12 cellular contexts compared by ENCODE assay signal in the genomic region with DNA sequence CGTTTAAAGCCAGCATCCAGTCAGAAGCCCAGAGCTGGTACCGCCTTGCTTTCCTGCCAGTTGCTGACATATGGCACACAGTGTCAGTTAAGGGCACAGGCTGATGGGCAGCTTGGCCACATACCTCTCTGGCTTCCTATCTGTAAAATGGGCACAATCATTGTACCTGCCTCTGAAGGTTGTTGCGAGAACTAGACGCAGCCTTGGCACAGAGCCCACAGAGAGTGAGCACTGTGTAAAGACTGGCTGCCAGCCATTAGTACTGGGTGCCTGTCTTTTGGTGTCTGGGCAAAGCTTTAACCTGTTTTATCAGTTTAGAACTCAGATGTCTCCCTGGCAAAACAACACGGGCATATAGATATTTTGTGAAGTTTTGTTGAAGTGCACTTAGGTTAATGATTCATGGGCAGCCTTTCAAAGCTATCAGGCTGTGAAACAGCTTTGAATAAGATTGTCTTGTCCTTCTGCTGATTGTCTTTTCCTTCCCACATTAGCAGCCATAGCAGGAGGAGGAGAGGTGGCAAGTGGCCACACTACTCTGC.
DNase-seq lines count a peak whose midpoint lies in the region; ATAC-seq and TF ChIP-seq lines count a peak whose summit lies in the region.
"Had no signal": no experiment of that assay in that cellular context is flagged by ENCODE, and none has a peak within 500 bp of the region (broad histone marks: within the 10 kb centered on the region; RNA-seq: fewer than 3 reads in every experiment).

No MANE protein-coding gene starts in this region.

- WGBS in prostate gland, result 47% methylated on average over 5 of the region's 5 CpGs
- 62 to 73% methylated on average over 5 of the region's 5 CpGs for WGBS in aorta, 2 donors

- no peak for TF ChIP-seq POLR2A in prostate gland (IDR thresholded peaks at IDR 0.05)

- H3K27ac ChIP-seq in epithelial cell of prostate (peak overlapping the region; percentile 82), prostate gland (peak overlapping the region; percentile 59 to 66), aorta (ENCODE audit: low read depth in 1 of 2, low read length in 2 of 2) (no peak overlapping the region)

- no peaks in the 10 kb centered on the region for H3K9me3 ChIP-seq in prostate gland
- no peaks in the 10 kb centered on the region for H3K9me3 ChIP-seq in aorta (ENCODE audit: control insufficient read depth, low read length)

- H3K36me3 Mint-ChIP-seq in activated naive CD8-positive, alpha-beta T cell treated with anti-CD3 and anti-CD28 coated beads, Interleukin-2, amount 50 U/mL, for 24 hours (ENCODE audit: low read depth), result no peaks in the 10 kb centered on the region
- H3K36me3 Mint-ChIP-seq: activated naive CD4-positive, alpha-beta T cell treated with anti-CD3 and anti-CD28 coated beads, Interleukin-2, amount 50 U/mL, for 72 hours had no signal

- no peak overlapping the region for H3K4me3 ChIP-seq in prostate gland
- H3K4me3 ChIP-seq in aorta (ENCODE audit: low read length in 2 of 2), result no peak overlapping the region
- H3K4me3 ChIP-seq: skin epidermis had no signal

- no peak overlapping the region for H3K27ac Mint-ChIP-seq in activated naive CD8-positive, alpha-beta T cell treated with anti-CD3 and anti-CD28 coated beads, Interleukin-2, amount 50 U/mL, for 24 hours
- H3K27ac Mint-ChIP-seq: activated B cell treated with CpG ODN at 0.5 μM for 24 hours; activated naive CD4-positive, alpha-beta T cell treated with anti-CD3 and anti-CD28 coated beads, Interleukin-2, amount 50 U/mL, for 72 hours; stimulated activated memory B cell treated with anti-CD40 and anti-IgM and Interleukin-4, amounts not matched to agents 10 μg/mL and 1 μg/mL and 100 μg/mL, for 72 hours had no signal

- H3K4me3 Mint-ChIP-seq in activated naive CD8-positive, alpha-beta T cell treated with anti-CD3 and anti-CD28 coated beads, Interleukin-2, amount 50 U/mL, for 24 hours, result no peak overlapping the region
- H3K4me3 Mint-ChIP-seq: activated B cell treated with CpG ODN at 0.5 μM for 24 hours; stimulated activated memory B cell treated with anti-CD40 and anti-IgM and Interleukin-4, amounts not matched to agents 10 μg/mL and 1 μg/mL and 100 μg/mL, for 72 hours had no signal

- H3K27me3 ChIP-seq in prostate gland (replicated peaks; ENCODE audit: insufficient read depth), result no peaks in the 10 kb centered on the region
- no peaks in the 10 kb centered on the region for H3K27me3 ChIP-seq in aorta (ENCODE audit: control insufficient read depth in 1 of 2, insufficient read depth in 2 of 2, low read length in 1 of 2)

- TF ChIP-seq CTCF in prostate gland (IDR thresholded peaks at IDR 0.05), result no peak

- ATAC-seq in aorta (ENCODE audit: low FRiP score), result no peak
- no peak for ATAC-seq in GM18873 (IDR thresholded peaks at IDR 0.05; ENCODE audit: low FRiP score, unreplicated experiment)
- no peak for ATAC-seq in activated naive CD8-positive, alpha-beta T cell treated with anti-CD3 and anti-CD28 coated beads, Interleukin-2, amount 50 U/mL, for 24 hours
- ATAC-seq: activated naive CD4-positive, alpha-beta T cell treated with anti-CD3 and anti-CD28 coated beads, Interleukin-2, amount 50 U/mL, for 72 hours; stimulated activated memory B cell treated with anti-CD40 and anti-IgM and Interleukin-4, amounts not matched to agents 10 μg/mL and 1 μg/mL and 100 μg/mL, for 72 hours had no signal

- H3K4me1 ChIP-seq in prostate gland (replicated peaks), result peaks cover 31% of the 10 kb centered on the region
- no peaks in the 10 kb centered on the region for H3K4me1 ChIP-seq in aorta (ENCODE audit: control insufficient read depth in 1 of 2, insufficient read depth in 2 of 2, low read length in 2 of 2)

- DNase-seq in G401 (ENCODE audit: low spot score) (peak; percentile 66), NCI-H510A (lab: John Stamatoyannopoulos, UW) (peak; percentile 18), epithelial cell of prostate (ENCODE audit: low read depth, low spot score) (no peak), prostate gland (ENCODE audit: low spot score) (peak; percentile 70), aorta (no peak), ecto neural progenitor cell (ENCODE audit: low spot score) (no peak)
- no peak for DNase-seq in activated naive CD8-positive, alpha-beta T cell treated with anti-CD3 and anti-CD28 coated beads, Interleukin-2, amount 50 U/mL, for 24 hours
- DNase-seq: activated B cell treated with CpG ODN at 0.5 μM for 24 hours had no signal

- H3K36me3 ChIP-seq in prostate gland (no peaks in the 10 kb centered on the region), aorta (ENCODE audit: control insufficient read depth in 1 of 2, insufficient read depth in 2 of 2, low read length in 1 of 2) (no peaks in the 10 kb centered on the region)

- no peaks in the 10 kb centered on the region for H3K9me3 Mint-ChIP-seq in activated naive CD8-positive, alpha-beta T cell treated with anti-CD3 and anti-CD28 coated beads, Interleukin-2, amount 50 U/mL, for 24 hours
- H3K9me3 Mint-ChIP-seq: activated B cell treated with CpG ODN at 0.5 μM for 24 hours; activated naive CD4-positive, alpha-beta T cell treated with anti-CD3 and anti-CD28 coated beads, Interleukin-2, amount 50 U/mL, for 72 hours; stimulated activated memory B cell treated with anti-CD40 and anti-IgM and Interleukin-4, amounts not matched to agents 10 μg/mL and 1 μg/mL and 100 μg/mL, for 72 hours had no signal

- intact Hi-C loops in prostate gland (cut with DNase I), result loop anchor here (10.0 kb wide), 2 partner anchors 181 to 269 kb away; a partner anchor contains a TSS
- intact Hi-C loops in aorta (cut with DNase I), result no loop called here

- peaks cover 5% of the 10 kb centered on the region for H3K27me3 Mint-ChIP-seq in activated naive CD8-positive, alpha-beta T cell treated with anti-CD3 and anti-CD28 coated beads, Interleukin-2, amount 50 U/mL, for 24 hours
- H3K27me3 Mint-ChIP-seq: activated B cell treated with CpG ODN at 0.5 μM for 24 hours; stimulated activated memory B cell treated with anti-CD40 and anti-IgM and Interleukin-4, amounts not matched to agents 10 μg/mL and 1 μg/mL and 100 μg/mL, for 72 hours had no signal

- in situ Hi-C loops in G401 (cut with HindIII; ENCODE audit: low sequenced_read_pairs), result no loop called here

- peaks cover 46% of the 10 kb centered on the region for H3K4me1 Mint-ChIP-seq in activated naive CD8-positive, alpha-beta T cell treated with anti-CD3 and anti-CD28 coated beads, Interleukin-2, amount 50 U/mL, for 24 hours

Comparison
In these comparisons a context has a peak if more than half of its experiments do, and no peak if none do; other contexts are left out.
1. DNase-seq: peak in G401 (single experiment), NCI-H510A (single experiment) and prostate gland (single experiment); none in epithelial cell of prostate (single experiment), aorta (0 of 2), ecto neural progenitor cell (single experiment) and activated naive CD8-positive, alpha-beta T cell treated with anti-CD3 and anti-CD28 coated beads, Interleukin-2, amount 50 U/mL, for 24 hours (single experiment).
2. H3K27ac ChIP-seq: peak in epithelial cell of prostate (single experiment) and prostate gland (2 of 2); none in aorta (0 of 2).